ENCODE assay signal across 8 cellular contexts in genomic region chr6:26531897-26532296, GRCh38. TPM values are rescaled to one million over a fixed set of nuclear protein-coding genes. Genes with fewer than 3 reads are reported as not detected.
DNase-seq lines count a peak whose midpoint lies in the region; ATAC-seq, FAIRE-seq and TF ChIP-seq lines count a peak whose summit lies in the region.
"Had no signal": no experiment of that assay in that cellular context is flagged by ENCODE, and none has a peak within 500 bp of the region (broad histone marks: within the 10 kb centered on the region; RNA-seq: fewer than 3 reads in every experiment).

No MANE protein-coding gene starts in this region.

- FAIRE-seq in frontal cortex (lab: Jason Lieb, UNC): no peak

- ATAC-seq in GM21447 (IDR thresholded peaks at IDR 0.05; ENCODE audit: unreplicated experiment): no peak

- peaks cover 15% of the 10 kb centered on the region for H3K4me1 Mint-ChIP-seq in Calu3 (ENCODE audit: low read depth, unreplicated experiment)
- H3K4me1 Mint-ChIP-seq in dendritic cell treated with granulocyte-macrophage colony-stimulating factor and Interleukin-4, amounts not matched to agents 40 ng/mL and 50 ng/mL, for 4 days (ENCODE audit: low read depth): peaks cover 38% of the 10 kb centered on the region

- H3K27me3 Mint-ChIP-seq in Calu3 (ENCODE audit: unreplicated experiment): no peaks in the 10 kb centered on the region
- H3K27me3 Mint-ChIP-seq in dendritic cell treated with granulocyte-macrophage colony-stimulating factor and Interleukin-4, amounts not matched to agents 40 ng/mL and 50 ng/mL, for 4 days: no peaks in the 10 kb centered on the region

- peak overlapping the region; percentile 33 for H3K27ac ChIP-seq in rectal smooth muscle tissue (ENCODE audit: low read depth, low read length)

- H3K36me3 Mint-ChIP-seq in Calu3 (ENCODE audit: insufficient read depth, unreplicated experiment): peaks cover 23% of the 10 kb centered on the region
- H3K36me3 Mint-ChIP-seq in dendritic cell treated with granulocyte-macrophage colony-stimulating factor and Interleukin-4, amounts not matched to agents 40 ng/mL and 50 ng/mL, for 4 days (ENCODE audit: low read depth): peaks cover 8% of the 10 kb centered on the region

- intact Hi-C loops in Calu3 (cut with micrococcal nuclease; ENCODE audit: unreplicated experiment): no loop called here
- intact Hi-C loops in dendritic cell treated with granulocyte-macrophage colony-stimulating factor and Interleukin-4, amounts not matched to agents 40 ng/mL and 50 ng/mL, for 4 days (cut with micrococcal nuclease): no loop called here

- no peak for TF ChIP-seq POLR2A in erythroblast (IDR thresholded peaks at IDR 0.05; ENCODE audit: low read length)

- H3K9me3 Mint-ChIP-seq in Calu3 (ENCODE audit: low read depth, unreplicated experiment): no peaks in the 10 kb centered on the region
- no peaks in the 10 kb centered on the region for H3K9me3 Mint-ChIP-seq in dendritic cell treated with granulocyte-macrophage colony-stimulating factor and Interleukin-4, amounts not matched to agents 40 ng/mL and 50 ng/mL, for 4 days

- H3K9ac ChIP-seq in rectal smooth muscle tissue (ENCODE audit: low read length): no peak overlapping the region

- peaks cover 9% of the 10 kb centered on the region for H3K4me1 ChIP-seq in rectal smooth muscle tissue (ENCODE audit: control insufficient read depth, insufficient read depth, low read length)

- DNase-seq in Calu3: no peak
- DNase-seq in NCI-H69 (lab: John Stamatoyannopoulos, UW): peak; percentile 20
- DNase-seq in erythroblast (lab: John Stamatoyannopoulos, UW): no peak
- DNase-seq in frontal cortex (ENCODE audit: low spot score in 2 of 2): no peak
- DNase-seq: NCI-H526 had no signal

- peak overlapping the region; percentile 97 for H3K27ac Mint-ChIP-seq in Calu3 (ENCODE audit: unreplicated experiment)
- peak overlapping the region; percentile 85 for H3K27ac Mint-ChIP-seq in dendritic cell treated with granulocyte-macrophage colony-stimulating factor and Interleukin-4, amounts not matched to agents 40 ng/mL and 50 ng/mL, for 4 days

- no TSS peak for BruUV-seq in Calu3 (replicated peaks; lab: Mats Ljungman, UMichigan)

- no peak overlapping the region for H3K4me3 ChIP-seq in rectal smooth muscle tissue (ENCODE audit: low read length)

- no peak for TF ChIP-seq CTCF in Calu3 (IDR thresholded peaks at IDR 0.05; ENCODE audit: unreplicated experiment)

- H3K4me3 Mint-ChIP-seq in Calu3 (ENCODE audit: low read depth, unreplicated experiment): no peak overlapping the region
- H3K4me3 Mint-ChIP-seq in dendritic cell treated with granulocyte-macrophage colony-stimulating factor and Interleukin-4, amounts not matched to agents 40 ng/mL and 50 ng/mL, for 4 days: peak overlapping the region; percentile 49

- H3K36me3 ChIP-seq in rectal smooth muscle tissue (ENCODE audit: control insufficient read depth, insufficient read depth, low read length): no peaks in the 10 kb centered on the region

- no peaks in the 10 kb centered on the region for H3K27me3 ChIP-seq in rectal smooth muscle tissue (ENCODE audit: control insufficient read depth, insufficient read depth, low read length)

- CTCF ChIA-PET in Calu3 (lab: Charles Lee): interaction anchor here (0.6 to 0.8 kb wide), 3 partner anchors 156 to 762 kb away, joined by 3 to 4 read pairs (median 3); no protein-coding TSS in a partner anchor

RNA-seq across cellular contexts. Expression of gene HMGN4, which starts 6.3 kb away (rescaled TPM):
- total RNA-seq in Calu3 (2022) (49.7 and 60.0 TPM in 2 replicates), frontal cortex (73.4 TPM)

RNA-seq across cellular contexts. Expression of gene BTN1A1, which starts 31.8 kb away (rescaled TPM):
- total RNA-seq in Calu3 (2022) (not detected in 2 replicates), frontal cortex (not detected)
